ENCODE assay signal across 16 cellular contexts in genomic region chr2:187377335-187377734, GRCh38.
A peak's percentile ranks its signal among the peaks of the same experiment; 100 is the strongest.
DNase-seq lines count a peak whose midpoint lies in the region; FAIRE-seq and TF ChIP-seq lines count a peak whose summit lies in the region.
"Had no signal": no experiment of that assay in that cellular context is flagged by ENCODE, and none has a peak within 500 bp of the region (broad histone marks: within the 10 kb centered on the region; RNA-seq: fewer than 3 reads in every experiment).

No MANE protein-coding gene starts in this region.

- no peak overlapping the region for H4K91ac ChIP-seq in neuronal stem cell (ENCODE audit: low read depth, low read length, poor library complexity)

- H2BK15ac ChIP-seq in neuronal stem cell (ENCODE audit: low read length) = no peak overlapping the region

- no peak overlapping the region for H3K4me3 Mint-ChIP-seq in activated T-helper 2 cell treated with anti-CD3 and anti-CD28 coated beads, Interferon-gamma antibody, Interleukin-2, Interleukin-4, amounts not matched to agents 10 μg/mL and 5 μg/mL and 100 μg/mL, durations not matched to agents 14 hours and 24 hours and 36 hours (ENCODE audit: low read depth)

- H3K36me3 Mint-ChIP-seq in activated T-helper 2 cell treated with anti-CD3 and anti-CD28 coated beads, Interferon-gamma antibody, Interleukin-2, Interleukin-4, amounts not matched to agents 10 μg/mL and 5 μg/mL and 100 μg/mL, durations not matched to agents 14 hours and 24 hours and 36 hours (ENCODE audit: low read depth) = no peaks in the 10 kb centered on the region

- no peaks in the 10 kb centered on the region for H3K9me3 ChIP-seq in neuronal stem cell (replicated peaks in 1 of 2; ENCODE audit: control insufficient read depth in 2 of 2, insufficient read depth in 1 of 2, low read depth in 1 of 2, low read length in 2 of 2)
- H3K9me3 ChIP-seq: SJCRH30 had no signal

- H3K27me3 Mint-ChIP-seq in activated T-helper 2 cell treated with anti-CD3 and anti-CD28 coated beads, Interferon-gamma antibody, Interleukin-2, Interleukin-4, amounts not matched to agents 10 μg/mL and 5 μg/mL and 100 μg/mL, durations not matched to agents 14 hours and 24 hours and 36 hours (ENCODE audit: low read depth) = no peaks in the 10 kb centered on the region

- H2AK5ac ChIP-seq in neuronal stem cell (ENCODE audit: low read depth, low read length) = no peak overlapping the region

- no peak overlapping the region for H3K27ac Mint-ChIP-seq in activated T-helper 2 cell treated with anti-CD3 and anti-CD28 coated beads, Interferon-gamma antibody, Interleukin-2, Interleukin-4, amounts not matched to agents 10 μg/mL and 5 μg/mL and 100 μg/mL, durations not matched to agents 14 hours and 24 hours and 36 hours

- no peak overlapping the region for H2BK5ac ChIP-seq in neuronal stem cell (ENCODE audit: low read length)

- H3K4me1 ChIP-seq in neuronal stem cell (ENCODE audit: control insufficient read depth in 2 of 2, insufficient read depth in 1 of 2, low read depth in 1 of 2, low read length in 2 of 2) = no peaks in the 10 kb centered on the region
- H3K4me1 ChIP-seq: SJCRH30 had no signal

- no peak overlapping the region for H3K27ac ChIP-seq in neuronal stem cell (replicated peaks; ENCODE audit: low read length)
- H3K27ac ChIP-seq: C4-2B, SJCRH30 had no signal

- H2BK120ac ChIP-seq in neuronal stem cell (ENCODE audit: low read depth, low read length) = no peak overlapping the region

- H3K18ac ChIP-seq in neuronal stem cell (ENCODE audit: low read length) = no peak overlapping the region

- intact Hi-C loops in activated T-helper 2 cell treated with anti-CD3 and anti-CD28 coated beads, Interferon-gamma antibody, Interleukin-2, Interleukin-4, amounts not matched to agents 10 μg/mL and 5 μg/mL and 100 μg/mL, durations not matched to agents 14 hours and 24 hours and 36 hours (cut with micrococcal nuclease) = no loop called here

- H3K23ac ChIP-seq in neuronal stem cell (ENCODE audit: low read depth, low read length, poor library complexity) = no peak overlapping the region

- H2BK12ac ChIP-seq in neuronal stem cell (ENCODE audit: low read length) = no peak overlapping the region

- H3K9me3 Mint-ChIP-seq in activated T-helper 2 cell treated with anti-CD3 and anti-CD28 coated beads, Interferon-gamma antibody, Interleukin-2, Interleukin-4, amounts not matched to agents 10 μg/mL and 5 μg/mL and 100 μg/mL, durations not matched to agents 14 hours and 24 hours and 36 hours = no peaks in the 10 kb centered on the region

- no peaks in the 10 kb centered on the region for H3K79me1 ChIP-seq in neuronal stem cell (ENCODE audit: low read depth, low read length)

- no peak overlapping the region for H3K4ac ChIP-seq in neuronal stem cell (ENCODE audit: low read length)

- DNase-seq in D721Med (ENCODE audit: insufficient read length, low spot score) (no peak), LHCN-M2 (ENCODE audit: low read depth) (peak; percentile 31), fibroblast of villous mesenchyme (ENCODE audit: low read depth) (peak; percentile 24), stromal cell of bone marrow (ENCODE audit: low read depth) (peak; percentile 28), neuronal stem cell (ENCODE audit: low spot score) (no peak)
- no peak for DNase-seq in activated T-helper 2 cell treated with anti-CD3 and anti-CD28 coated beads, Interferon-gamma antibody, Interleukin-2, Interleukin-4, amounts not matched to agents 10 μg/mL and 5 μg/mL and 100 μg/mL, durations not matched to agents 14 hours and 24 hours and 36 hours (ENCODE audit: low spot score)
- DNase-seq in activated CD4-positive, alpha-beta T cell treated with anti-CD3 and anti-CD28 coated beads for 4 hours = no peak
- DNase-seq: DND-41, GF-D8, GOT3, KBM-7, NCI-H1105 treated with DMSO at 0.1 percent for 48 hours, NCI-H1694 treated with DMSO at 0.1 percent for 48 hours, SJCRH30 had no signal

- no peak overlapping the region for H3K9ac ChIP-seq in neuronal stem cell (ENCODE audit: low read depth, low read length, poor library complexity)

- H3K36me3 ChIP-seq in neuronal stem cell (replicated peaks in 1 of 2; ENCODE audit: control insufficient read depth in 2 of 2, insufficient read depth in 2 of 2, low read length in 2 of 2) = peaks cover 0 to 6% of the 10 kb centered on the region in 2 donors

- no peak overlapping the region for H3K4me3 ChIP-seq in fibroblast of villous mesenchyme (ENCODE audit: low read depth, low read length)
- H3K4me3 ChIP-seq in neuronal stem cell (ENCODE audit: low read length in 2 of 2) = no peak overlapping the region
- H3K4me3 ChIP-seq: GM12878, SJCRH30 had no signal

- WGBS in neuronal stem cell (ENCODE audit: extremely low coverage in 2 of 2, insufficient read length in 2 of 2, insufficient replicate concordance in 1 of 2), 2 donors = no CpG with 5 or more reads among the region's 1 CpG

- H2AFZ ChIP-seq in neuronal stem cell (ENCODE audit: low read length) = no peak overlapping the region

- H3K4me1 Mint-ChIP-seq in activated T-helper 2 cell treated with anti-CD3 and anti-CD28 coated beads, Interferon-gamma antibody, Interleukin-2, Interleukin-4, amounts not matched to agents 10 μg/mL and 5 μg/mL and 100 μg/mL, durations not matched to agents 14 hours and 24 hours and 36 hours (ENCODE audit: low read depth) = no peaks in the 10 kb centered on the region

- H4K8ac ChIP-seq in neuronal stem cell (ENCODE audit: low read depth, low read length) = no peak overlapping the region

- TF ChIP-seq CTCF in D721Med (IDR thresholded peaks at IDR 0.05; ENCODE audit: insufficient read depth, missing control alignments) = no peak
- TF ChIP-seq CTCF in fibroblast of villous mesenchyme (IDR thresholded peaks at IDR 0.05; ENCODE audit: insufficient read depth, low read depth, low read length) = no peak

- H3K27me3 ChIP-seq in neuronal stem cell (ENCODE audit: control insufficient read depth in 3 of 3, insufficient read depth in 3 of 3, low read depth in 1 of 3, low read length in 3 of 3) = no peaks in the 10 kb centered on the region
- H3K27me3 ChIP-seq: SJCRH30 had no signal

- no peak overlapping the region for H3K4me2 ChIP-seq in neuronal stem cell (ENCODE audit: insufficient read depth, low read length, poor library complexity, severe bottlenecking)

- peak; percentile 11 for FAIRE-seq in D721Med (lab: Jason Lieb, UNC)
- FAIRE-seq: GM12878 had no signal

- no peak overlapping the region for H3K14ac ChIP-seq in neuronal stem cell (ENCODE audit: low read length)

Comparison
In these comparisons a context has a peak if more than half of its experiments do, and no peak if none do; other contexts are left out.
1. DNase-seq: peak in LHCN-M2 (single experiment), fibroblast of villous mesenchyme (single experiment) and stromal cell of bone marrow (single experiment); none in D721Med (single experiment), activated T-helper 2 cell treated with anti-CD3 and anti-CD28 coated beads, Interferon-gamma antibody, Interleukin-2, Interleukin-4, amounts not matched to agents 10 μg/mL and 5 μg/mL and 100 μg/mL, durations not matched to agents 14 hours and 24 hours and 36 hours (single experiment), activated CD4-positive, alpha-beta T cell treated with anti-CD3 and anti-CD28 coated beads for 4 hours (0 of 2) and neuronal stem cell (single experiment).